1 cellular context compared by ENCODE assay signal in genomic region chr17:78359936-78360370, GRCh38.
TF ChIP-seq lines count a peak whose summit lies in the region.

TSS of gene SOCS3 (minus strand) at chr17:78360077. CDS start at chr17:78359095, 982 bp downstream.

TF ChIP-seq in HepG2, 621 proteins besides CTCF, POLR2A, EP300 and RAD21 (continued from another document and continues in another):
- TF ChIP-seq FOSL2 (CRISPR knock-in tag; IDR thresholded peaks at IDR 0.05) (peak; percentile 81), HIC2 (CRISPR knock-in tag; IDR thresholded peaks at IDR 0.05; ENCODE audit: low read depth) (no peak), SALL1 (CRISPR knock-in tag; IDR thresholded peaks at IDR 0.05) (peak; percentile 20; the same call in 1 of the 2 replicates), SP4 (CRISPR knock-in tag; IDR thresholded peaks at IDR 0.05) (0 out of 2 replicates have a peak, but pooled peaks have one; percentile 41), ZNF33B (CRISPR knock-in tag; IDR thresholded peaks at IDR 0.05) (no peak), CENPX (CRISPR knock-in tag; IDR thresholded peaks at IDR 0.05) (no peak), HNF4A (CRISPR knock-in tag; IDR thresholded peaks at IDR 0.05) (no peak), ERF (CRISPR knock-in tag; IDR thresholded peaks at IDR 0.05) (peak; percentile 52; the same call in 1 of the 2 replicates), CAMTA2 (CRISPR knock-in tag; IDR thresholded peaks at IDR 0.05; ENCODE audit: borderline replicate concordance) (no peak), THRA (CRISPR knock-in tag; IDR thresholded peaks at IDR 0.05; ENCODE audit: borderline replicate concordance) (peak; percentile 35; the same call in 1 of the 2 replicates), ZBTB7B (CRISPR knock-in tag; IDR thresholded peaks at IDR 0.05) (no peak), DRAP1 (CRISPR knock-in tag; IDR thresholded peaks at IDR 0.05) (peak; percentile 96), NONO (IDR thresholded peaks at IDR 0.05) (no peak), NONO (CRISPR knock-in tag; conservative IDR thresholded peaks at IDR 0.05) (0 out of 2 replicates have a peak, but pooled peaks have one; percentile 11), SKI (IDR thresholded peaks at IDR 0.05; ENCODE audit: partially characterized antibody) (peak; percentile 72), ZNF205 (CRISPR knock-in tag; IDR thresholded peaks at IDR 0.05) (no peak), ADNP (CRISPR knock-in tag; IDR thresholded peaks at IDR 0.05) (no peak), SP1 (IDR thresholded peaks at IDR 0.05) (no peak), SP1 (CRISPR knock-in tag; IDR thresholded peaks at IDR 0.05) (peak; percentile 63; the same call in 1 of the 2 replicates), RARA (CRISPR knock-in tag; IDR thresholded peaks at IDR 0.05) (peak; percentile 65), NAIF1 (CRISPR knock-in tag; IDR thresholded peaks at IDR 0.05; ENCODE audit: borderline replicate concordance) (no peak), KLF16 (CRISPR knock-in tag; IDR thresholded peaks at IDR 0.05) (peak in 1 of 2 experiments; percentile 86; a peak in 2 of 4 replicates), HBP1 (CRISPR knock-in tag; IDR thresholded peaks at IDR 0.05; ENCODE audit: low read depth) (0 out of 2 replicates have a peak, but pooled peaks have one; percentile 57), NR2F6 (IDR thresholded peaks at IDR 0.05) (no peak), NR2F6 (CRISPR knock-in tag; IDR thresholded peaks at IDR 0.05) (peak; percentile 50), CENPT (CRISPR knock-in tag; IDR thresholded peaks at IDR 0.05; ENCODE audit: low read depth) (no peak), PPARG (CRISPR knock-in tag; conservative IDR thresholded peaks at IDR 0.05) (no peak), SMAD3 (CRISPR knock-in tag; IDR thresholded peaks at IDR 0.05) (0 out of 2 replicates have a peak, but pooled peaks have one; percentile 26), GABPB1 (CRISPR knock-in tag; IDR thresholded peaks at IDR 0.05) (peak; percentile 65), MXD3 (CRISPR knock-in tag; IDR thresholded peaks at IDR 0.05) (peak; percentile 10; the same call in 1 of the 2 replicates), HNF4G (IDR thresholded peaks at IDR 0.05; ENCODE audit: borderline replicate concordance, low read depth, low read length) (no peak), HNF4G (CRISPR knock-in tag; IDR thresholded peaks at IDR 0.05; ENCODE audit: borderline replicate concordance, low read depth) (no peak), ZNF354B (CRISPR knock-in tag; IDR thresholded peaks at IDR 0.05) (no peak), ZNF616 (CRISPR knock-in tag; IDR thresholded peaks at IDR 0.05; ENCODE audit: low read depth) (peak; percentile 76; the same call in 1 of the 2 replicates), ZMAT3 (CRISPR knock-in tag; conservative IDR thresholded peaks at IDR 0.05) (0 out of 2 replicates have a peak, but pooled peaks have one; percentile 1), GATAD2A (CRISPR knock-in tag; IDR thresholded peaks at IDR 0.05) (0 out of 2 replicates have a peak, but pooled peaks have one; percentile 14), HOXA9 (CRISPR knock-in tag; IDR thresholded peaks at IDR 0.05; ENCODE audit: borderline replicate concordance) (peak; percentile 51; the same call in 1 of the 2 replicates), TGIF2 (CRISPR knock-in tag; IDR thresholded peaks at IDR 0.05) (0 out of 2 replicates have a peak, but pooled peaks have one; percentile 50), MAFG (CRISPR knock-in tag; IDR thresholded peaks at IDR 0.05) (no peak), ZNF607 (CRISPR knock-in tag; IDR thresholded peaks at IDR 0.05; ENCODE audit: borderline replicate concordance) (no peak), NCOR1 (IDR thresholded peaks at IDR 0.05; ENCODE audit: borderline replicate concordance, low read length) (no peak), ZSCAN21 (CRISPR knock-in tag; IDR thresholded peaks at IDR 0.05; ENCODE audit: borderline replicate concordance) (peak; percentile 88; the same call in 1 of the 2 replicates), JUND (CRISPR knock-in tag; IDR thresholded peaks at IDR 0.05) (no peak), HDAC1 (CRISPR knock-in tag; IDR thresholded peaks at IDR 0.05) (no peak), ZFP36L1 (CRISPR knock-in tag; IDR thresholded peaks at IDR 0.05) (no peak), HOXA3 (CRISPR knock-in tag; IDR thresholded peaks at IDR 0.05) (peak; percentile 12; the same call in 1 of the 2 replicates), SIX4 (CRISPR knock-in tag; IDR thresholded peaks at IDR 0.05) (0 out of 2 replicates have a peak, but pooled peaks have one; percentile 14), ZSCAN29 (CRISPR knock-in tag; conservative IDR thresholded peaks at IDR 0.05) (no peak), ZNF792 (CRISPR knock-in tag; IDR thresholded peaks at IDR 0.05) (peak; percentile 32; the same call in 1 of the 2 replicates)
- TF ChIP-seq, protein P1, sequence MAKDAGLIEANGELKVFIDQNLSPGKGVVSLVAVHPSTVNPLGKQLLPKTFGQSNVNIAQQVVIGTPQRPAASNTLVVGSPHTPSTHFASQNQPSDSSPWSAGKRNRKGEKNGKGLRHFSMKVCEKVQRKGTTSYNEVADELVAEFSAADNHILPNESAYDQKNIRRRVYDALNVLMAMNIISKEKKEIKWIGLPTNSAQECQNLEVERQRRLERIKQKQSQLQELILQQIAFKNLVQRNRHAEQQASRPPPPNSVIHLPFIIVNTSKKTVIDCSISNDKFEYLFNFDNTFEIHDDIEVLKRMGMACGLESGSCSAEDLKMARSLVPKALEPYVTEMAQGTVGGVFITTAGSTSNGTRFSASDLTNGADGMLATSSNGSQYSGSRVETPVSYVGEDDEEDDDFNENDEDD (CRISPR knock-in tag; IDR thresholded peaks at IDR 0.05; ENCODE audit: borderline replicate concordance), result peak; percentile 40; the same call in 1 of the 2 replicates
- TF ChIP-seq, protein P2, sequence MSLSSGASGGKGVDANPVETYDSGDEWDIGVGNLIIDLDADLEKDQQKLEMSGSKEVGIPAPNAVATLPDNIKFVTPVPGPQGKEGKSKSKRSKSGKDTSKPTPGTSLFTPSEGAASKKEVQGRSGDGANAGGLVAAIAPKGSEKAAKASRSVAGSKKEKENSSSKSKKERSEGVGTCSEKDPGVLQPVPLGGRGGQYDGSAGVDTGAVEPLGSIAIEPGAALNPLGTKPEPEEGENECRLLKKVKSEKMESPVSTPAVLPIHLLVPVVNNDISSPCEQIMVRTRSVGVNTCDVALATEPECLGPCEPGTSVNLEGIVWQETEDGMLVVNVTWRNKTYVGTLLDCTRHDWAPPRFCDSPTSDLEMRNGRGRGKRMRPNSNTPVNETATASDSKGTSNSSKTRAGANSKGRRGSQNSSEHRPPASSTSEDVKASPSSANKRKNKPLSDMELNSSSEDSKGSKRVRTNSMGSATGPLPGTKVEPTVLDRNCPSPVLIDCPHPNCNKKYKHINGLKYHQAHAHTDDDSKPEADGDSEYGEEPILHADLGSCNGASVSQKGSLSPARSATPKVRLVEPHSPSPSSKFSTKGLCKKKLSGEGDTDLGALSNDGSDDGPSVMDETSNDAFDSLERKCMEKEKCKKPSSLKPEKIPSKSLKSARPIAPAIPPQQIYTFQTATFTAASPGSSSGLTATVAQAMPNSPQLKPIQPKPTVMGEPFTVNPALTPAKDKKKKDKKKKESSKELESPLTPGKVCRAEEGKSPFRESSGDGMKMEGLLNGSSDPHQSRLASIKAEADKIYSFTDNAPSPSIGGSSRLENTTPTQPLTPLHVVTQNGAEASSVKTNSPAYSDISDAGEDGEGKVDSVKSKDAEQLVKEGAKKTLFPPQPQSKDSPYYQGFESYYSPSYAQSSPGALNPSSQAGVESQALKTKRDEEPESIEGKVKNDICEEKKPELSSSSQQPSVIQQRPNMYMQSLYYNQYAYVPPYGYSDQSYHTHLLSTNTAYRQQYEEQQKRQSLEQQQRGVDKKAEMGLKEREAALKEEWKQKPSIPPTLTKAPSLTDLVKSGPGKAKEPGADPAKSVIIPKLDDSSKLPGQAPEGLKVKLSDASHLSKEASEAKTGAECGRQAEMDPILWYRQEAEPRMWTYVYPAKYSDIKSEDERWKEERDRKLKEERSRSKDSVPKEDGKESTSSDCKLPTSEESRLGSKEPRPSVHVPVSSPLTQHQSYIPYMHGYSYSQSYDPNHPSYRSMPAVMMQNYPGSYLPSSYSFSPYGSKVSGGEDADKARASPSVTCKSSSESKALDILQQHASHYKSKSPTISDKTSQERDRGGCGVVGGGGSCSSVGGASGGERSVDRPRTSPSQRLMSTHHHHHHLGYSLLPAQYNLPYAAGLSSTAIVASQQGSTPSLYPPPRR (CRISPR knock-in tag; IDR thresholded peaks at IDR 0.05; ENCODE audit: borderline replicate concordance), result no peak
- TF ChIP-seq, protein P3, sequence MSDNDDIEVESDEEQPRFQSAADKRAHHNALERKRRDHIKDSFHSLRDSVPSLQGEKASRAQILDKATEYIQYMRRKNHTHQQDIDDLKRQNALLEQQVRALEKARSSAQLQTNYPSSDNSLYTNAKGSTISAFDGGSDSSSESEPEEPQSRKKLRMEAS (IDR thresholded peaks at IDR 0.05), result peak; percentile 50
- TF ChIP-seq, protein P4, sequence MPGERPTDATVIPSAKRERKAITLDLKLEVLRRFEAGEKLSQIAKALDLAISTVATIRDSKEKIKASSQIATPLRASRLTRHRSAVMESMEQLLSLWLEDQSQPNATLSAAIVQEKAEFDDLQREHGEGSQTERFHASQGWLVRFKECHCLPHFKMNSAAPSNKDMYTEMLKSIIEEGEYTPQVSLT (CRISPR knock-in tag; IDR thresholded peaks at IDR 0.05; ENCODE audit: borderline replicate concordance, low read depth), result no peak
- TF ChIP-seq, protein P5, sequence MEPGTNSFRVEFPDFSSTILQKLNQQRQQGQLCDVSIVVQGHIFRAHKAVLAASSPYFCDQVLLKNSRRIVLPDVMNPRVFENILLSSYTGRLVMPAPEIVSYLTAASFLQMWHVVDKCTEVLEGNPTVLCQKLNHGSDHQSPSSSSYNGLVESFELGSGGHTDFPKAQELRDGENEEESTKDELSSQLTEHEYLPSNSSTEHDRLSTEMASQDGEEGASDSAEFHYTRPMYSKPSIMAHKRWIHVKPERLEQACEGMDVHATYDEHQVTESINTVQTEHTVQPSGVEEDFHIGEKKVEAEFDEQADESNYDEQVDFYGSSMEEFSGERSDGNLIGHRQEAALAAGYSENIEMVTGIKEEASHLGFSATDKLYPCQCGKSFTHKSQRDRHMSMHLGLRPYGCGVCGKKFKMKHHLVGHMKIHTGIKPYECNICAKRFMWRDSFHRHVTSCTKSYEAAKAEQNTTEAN (CRISPR knock-in tag; conservative IDR thresholded peaks at IDR 0.05), result 0 out of 2 replicates have a peak, but pooled peaks have one; percentile 46
- TF ChIP-seq, protein P6, sequence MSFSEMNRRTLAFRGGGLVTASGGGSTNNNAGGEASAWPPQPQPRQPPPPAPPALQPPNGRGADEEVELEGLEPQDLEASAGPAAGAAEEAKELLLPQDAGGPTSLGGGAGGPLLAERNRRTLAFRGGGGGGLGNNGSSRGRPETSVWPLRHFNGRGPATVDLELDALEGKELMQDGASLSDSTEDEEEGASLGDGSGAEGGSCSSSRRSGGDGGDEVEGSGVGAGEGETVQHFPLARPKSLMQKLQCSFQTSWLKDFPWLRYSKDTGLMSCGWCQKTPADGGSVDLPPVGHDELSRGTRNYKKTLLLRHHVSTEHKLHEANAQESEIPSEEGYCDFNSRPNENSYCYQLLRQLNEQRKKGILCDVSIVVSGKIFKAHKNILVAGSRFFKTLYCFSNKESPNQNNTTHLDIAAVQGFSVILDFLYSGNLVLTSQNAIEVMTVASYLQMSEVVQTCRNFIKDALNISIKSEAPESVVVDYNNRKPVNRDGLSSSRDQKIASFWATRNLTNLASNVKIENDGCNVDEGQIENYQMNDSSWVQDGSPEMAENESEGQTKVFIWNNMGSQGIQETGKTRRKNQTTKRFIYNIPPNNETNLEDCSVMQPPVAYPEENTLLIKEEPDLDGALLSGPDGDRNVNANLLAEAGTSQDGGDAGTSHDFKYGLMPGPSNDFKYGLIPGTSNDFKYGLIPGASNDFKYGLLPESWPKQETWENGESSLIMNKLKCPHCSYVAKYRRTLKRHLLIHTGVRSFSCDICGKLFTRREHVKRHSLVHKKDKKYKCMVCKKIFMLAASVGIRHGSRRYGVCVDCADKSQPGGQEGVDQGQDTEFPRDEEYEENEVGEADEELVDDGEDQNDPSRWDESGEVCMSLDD (CRISPR knock-in tag; IDR thresholded peaks at IDR 0.05; ENCODE audit: borderline replicate concordance), result no peak
